Comparison of ENCODE assay signal across 13 cellular contexts in the genomic region with DNA sequence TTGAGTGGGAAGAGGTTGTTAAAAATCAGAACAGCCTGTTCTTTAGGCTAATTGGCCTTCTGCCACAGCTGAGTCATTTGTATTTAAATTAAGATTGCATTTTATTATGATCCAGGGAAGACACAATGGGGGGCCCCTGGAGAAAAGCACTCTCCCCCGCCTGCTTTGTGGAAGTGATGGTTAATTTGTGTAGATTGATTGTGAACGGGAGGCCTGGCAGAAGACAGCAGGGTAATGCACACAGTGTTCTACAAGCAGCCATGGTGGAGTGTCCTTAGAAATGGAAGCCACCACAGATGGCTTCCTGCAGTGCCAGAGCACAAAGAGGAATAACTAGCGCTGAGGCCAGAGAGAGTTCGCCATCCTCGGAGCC. TPM values are rescaled to one million over a fixed set of nuclear protein-coding genes. Genes with fewer than 3 reads are reported as not detected.
A peak's percentile ranks its signal among the peaks of the same experiment; 100 is the strongest.
DNase-seq lines count a peak whose midpoint lies in the region; ATAC-seq, FAIRE-seq and TF ChIP-seq lines count a peak whose summit lies in the region.
"Had no signal": no experiment of that assay in that cellular context is flagged by ENCODE, and none has a peak within 500 bp of the region (broad histone marks: within the 10 kb centered on the region; RNA-seq: fewer than 3 reads in every experiment).

No MANE protein-coding gene starts in this region.

- H2AFZ ChIP-seq in keratinocyte (ENCODE audit: control insufficient read depth, low read length) = peak overlapping the region; percentile 49

- H3K9ac ChIP-seq in keratinocyte (ENCODE audit: control insufficient read depth, extremely low read depth, insufficient read depth, low read length) = no peak overlapping the region

- no peaks in the 10 kb centered on the region for H3K79me2 ChIP-seq in keratinocyte (ENCODE audit: control insufficient read depth, insufficient read depth, low read length)

- H3K27me3 ChIP-seq in AG04450 (ENCODE audit: control insufficient read depth, insufficient read depth, low read length) (no peaks in the 10 kb centered on the region), keratinocyte (ENCODE audit: control insufficient read depth, extremely low read depth, insufficient read depth, low read length) (no peaks in the 10 kb centered on the region)
- H3K27me3 ChIP-seq: cardiac muscle cell had no signal

- no peak for FAIRE-seq in keratinocyte (lab: Jason Lieb, UNC)

- H3K4me1 ChIP-seq in keratinocyte (ENCODE audit: control insufficient read depth, extremely low read depth, insufficient read depth, low read length) = peaks cover 23% of the 10 kb centered on the region

- H3K4me1 Mint-ChIP-seq in brain = peaks cover 25% of the 10 kb centered on the region
- H3K4me1 Mint-ChIP-seq: CD4-positive, CD25-positive, alpha-beta regulatory T cell had no signal

- POLR2A ChIA-PET in AG04450 (lab: Yijun Ruan, JAX) = no interaction called here

- no peak for ATAC-seq in HG02588 (IDR thresholded peaks at IDR 0.05; ENCODE audit: unreplicated experiment)
- no peak for ATAC-seq in GM21529 (IDR thresholded peaks at IDR 0.05; ENCODE audit: unreplicated experiment)
- ATAC-seq: Panc1 had no signal

- H3K9me3 Mint-ChIP-seq in brain = peaks cover 0 to 10% (median 0%) of the 10 kb centered on the region in 5 experiments
- H3K9me3 Mint-ChIP-seq: CD4-positive, CD25-positive, alpha-beta regulatory T cell had no signal

- H3K27ac ChIP-seq in AG04450 (ENCODE audit: low read depth, low read length) = peak overlapping the region; percentile 57
- H3K27ac ChIP-seq in keratinocyte (ENCODE audit: control insufficient read depth, insufficient read depth, low read length) = peak overlapping the region; percentile 40
- H3K27ac ChIP-seq: cardiac muscle cell had no signal

- H3K36me3 Mint-ChIP-seq in brain = no peaks in the 10 kb centered on the region
- H3K36me3 Mint-ChIP-seq: CD4-positive, CD25-positive, alpha-beta regulatory T cell had no signal

- dilution Hi-C loops in keratinocyte (cut with MboI; ENCODE audit: extremely low pct_ligation_motif_present, low sequenced_read_pairs) = no loop called here

- DNase-seq in AG04450 (ENCODE audit: low read depth, low spot score) (no peak), NCI-H1417 treated with DMSO at 0.1 percent for 48 hours (lab: John Stamatoyannopoulos, UW) (peak; percentile 17), keratinocyte (ENCODE audit: low read depth, low spot score) (no peak), H4 (ENCODE audit: low spot score) (no peak), Ammon's horn (ENCODE audit: low spot score) (no peak)
- DNase-seq: CD4-positive, CD25-positive, alpha-beta regulatory T cell; stimulated activated CD8-positive, alpha-beta memory T cell treated with anti-CD3 and anti-CD28 coated beads, Interleukin-4, amount 100 ng/mL, for 48 hours had no signal

- peaks cover 3% of the 10 kb centered on the region for H3K27me3 Mint-ChIP-seq in brain

- CTCF ChIA-PET in AG04450 (lab: Charles Lee) = no interaction called here

- TF ChIP-seq CTCF in AG04450 (IDR thresholded peaks at IDR 0.05; ENCODE audit: low read depth, low read length) (no peak), brain (conservative IDR thresholded peaks at IDR 0.05) (no peak), keratinocyte (optimal IDR thresholded peaks at IDR 0.05 in 1 of 3, IDR thresholded peaks at IDR 0.05 in 1 of 3, conservative IDR thresholded peaks at IDR 0.05 in 1 of 3; ENCODE audit: extremely low read depth in 1 of 3, insufficient read depth in 2 of 3, low read length in 3 of 3) (no peak)

- H4K20me1 ChIP-seq in keratinocyte (ENCODE audit: control insufficient read depth, extremely low read depth, insufficient read depth, low read length) = no peaks in the 10 kb centered on the region

- H3K9me1 ChIP-seq in keratinocyte (ENCODE audit: control insufficient read depth, extremely low read depth, insufficient read depth, low read length) = peaks cover 4% of the 10 kb centered on the region

- peak overlapping the region; percentile 51 for H3K4me2 ChIP-seq in keratinocyte (ENCODE audit: control insufficient read depth, extremely low read depth, insufficient read depth, low read depth, low read length)
- H3K4me2 ChIP-seq: smooth muscle cell had no signal

- H3K27ac Mint-ChIP-seq in brain = peak overlapping the region; percentile 84 to 98 (median 90)

- no peaks in the 10 kb centered on the region for H3K36me3 ChIP-seq in keratinocyte (ENCODE audit: control insufficient read depth in 2 of 2, extremely low read depth in 1 of 2, insufficient read depth in 2 of 2, low read length in 2 of 2)
- H3K36me3 ChIP-seq: cardiac muscle cell had no signal

- peak overlapping the region in 4 of 5 experiments; percentile 0 to 72 (median 31) for H3K4me3 Mint-ChIP-seq in brain
- H3K4me3 Mint-ChIP-seq: CD4-positive, CD25-positive, alpha-beta regulatory T cell had no signal

- no peaks in the 10 kb centered on the region; the same call in 1 of the 2 replicates for H3K9me3 ChIP-seq in AG04450 (ENCODE audit: control insufficient read depth, insufficient read depth, low read length)
- no peaks in the 10 kb centered on the region for H3K9me3 ChIP-seq in keratinocyte (ENCODE audit: control insufficient read depth, low read depth, low read length)

- H3K4me3 ChIP-seq in AG04450 (ENCODE audit: low read depth, low read length) = no peak overlapping the region
- H3K4me3 ChIP-seq in keratinocyte (ENCODE audit: control insufficient read depth in 2 of 3, extremely low read depth in 1 of 3, insufficient read depth in 2 of 3, low read depth in 1 of 3, low read length in 3 of 3) = peak overlapping the region in 1 of 3 experiments; percentile 18
- H3K4me3 ChIP-seq: cardiac muscle cell, smooth muscle cell had no signal

RNA-seq across cellular contexts. Expression of gene RAMP1, which starts 19.6 kb away (rescaled TPM):
- polyA plus RNA-seq in AG04450 (2011; rRNA removed) = 26.5 and 47.7 TPM in 2 replicates
- 5.9 and 6.7 TPM in 2 replicates for polyA minus RNA-seq in AG04450 (2011; rRNA and poly(A)+ RNA removed)
- 75.7 TPM for polyA plus RNA-seq in brain (ENCODE audit: insufficient read depth, low read depth, low replicate concordance)
- 0.37 to 2.0 TPM (median 0.69 TPM) in 3 replicates for polyA plus RNA-seq in keratinocyte
- polyA plus RNA-seq in keratinocyte (2011; ENCODE audit: low read depth) = not detected
- 0.23 and 1.3 TPM in 2 replicates for polyA plus RNA-seq in keratinocyte (2011; cell fraction: cytosol; rRNA removed)
- 0.18 and 0.45 TPM in 2 replicates for polyA plus RNA-seq in keratinocyte (2011; cell fraction: nucleus; rRNA removed)
- 0.64 and 0.83 TPM in 2 replicates for polyA plus RNA-seq in keratinocyte (2012; ENCODE audit: low replicate concordance)
- polyA minus RNA-seq in keratinocyte = not detected in 3 replicates
- polyA minus RNA-seq in keratinocyte (2011; cell fraction: cytosol; rRNA and poly(A)+ RNA removed) = 3.5 TPM
- polyA minus RNA-seq in keratinocyte (2011; cell fraction: nucleus; rRNA and poly(A)+ RNA removed) = 0.78 TPM in 1 of 2 replicates, not detected in the other
- not detected in 2 replicates for total RNA-seq in H4 (2014; rRNA removed; shearing (Covaris generic))
- total RNA-seq: CD4-positive, CD25-positive, alpha-beta regulatory T cell had no signal
